ENCODE assay signal across 21 cellular contexts in genomic region chr9:99466104-99466503, GRCh38.
"Had no signal": no experiment of that assay in that cellular context is flagged by ENCODE, and none has a peak within 500 bp of the region (broad histone marks: within the 10 kb centered on the region; RNA-seq: fewer than 3 reads in every experiment).

No MANE protein-coding gene starts in this region.

- H3K27me3 ChIP-seq: cardiac muscle cell, dorsolateral prefrontal cortex, gastroesophageal sphincter, right atrium auricular region, suprapubic skin had no signal

- H3K27ac ChIP-seq: cardiac muscle cell, dorsolateral prefrontal cortex, lower lobe of right lung, skin epidermis, suprapubic skin, WERI-Rb-1 had no signal

- H3K4me1 Mint-ChIP-seq: activated CD4-positive, alpha-beta T cell treated with anti-CD3 and anti-CD28 coated beads for 36 hours; activated CD8-positive, alpha-beta memory T cell treated with anti-CD3 and anti-CD28 coated beads, Interleukin-2, amount 10 ng/mL, durations not matched to agents 7 days and 5 days; naive thymus-derived CD4-positive, alpha-beta T cell; T-helper 17 cell had no signal

- ATAC-seq: activated CD4-positive, alpha-beta T cell treated with anti-CD3 and anti-CD28 coated beads for 36 hours; activated CD8-positive, alpha-beta memory T cell treated with anti-CD3 and anti-CD28 coated beads, Interleukin-2, amount 10 ng/mL, durations not matched to agents 7 days and 5 days; gastroesophageal sphincter; lower lobe of right lung; naive thymus-derived CD4-positive, alpha-beta T cell; stimulated activated naive CD8-positive, alpha-beta T cell treated with anti-CD3 and anti-CD28 coated beads, Interleukin-15, Interleukin-2, amounts not matched to agents 100 U/mL and 50 U/mL, for 24 hours; T-helper 17 cell had no signal

- H3K4me3 Mint-ChIP-seq: activated CD4-positive, alpha-beta memory T cell treated with anti-CD3 and anti-CD28 coated beads for 36 hours; activated CD4-positive, alpha-beta T cell treated with anti-CD3 and anti-CD28 coated beads for 36 hours; activated CD8-positive, alpha-beta memory T cell treated with anti-CD3 and anti-CD28 coated beads, Interleukin-2, amount 10 ng/mL, durations not matched to agents 7 days and 5 days; naive thymus-derived CD4-positive, alpha-beta T cell; T-helper 17 cell had no signal

- H3K4me1 ChIP-seq: lower lobe of right lung, suprapubic skin had no signal

- H3K36me3 Mint-ChIP-seq: activated CD4-positive, alpha-beta memory T cell treated with anti-CD3 and anti-CD28 coated beads for 36 hours; naive thymus-derived CD4-positive, alpha-beta T cell had no signal

- H3K36me3 ChIP-seq: cardiac muscle cell, gastroesophageal sphincter, lower lobe of right lung, right atrium auricular region, suprapubic skin, WERI-Rb-1 had no signal

- DNase-seq: activated CD4-positive, alpha-beta memory T cell treated with anti-CD3 and anti-CD28 coated beads for 36 hours; activated CD4-positive, alpha-beta T cell treated with anti-CD3 and anti-CD28 coated beads for 36 hours; activated CD8-positive, alpha-beta memory T cell treated with anti-CD3 and anti-CD28 coated beads, Interleukin-2, amount 10 ng/mL, durations not matched to agents 7 days and 5 days; activated effector memory CD4-positive, alpha-beta T cell treated with Interleukin-2 at 50 U/mL for 16 hours; activated naive CD4-positive, alpha-beta T cell treated with anti-CD3 and anti-CD28 coated beads, Interleukin-2, amount 50 U/mL, for 16 hours; activated T-cell treated with anti-CD3 and anti-CD28 coated beads, Interleukin-2, amount 50 U/mL, for 1 hour; erythroblast; left cardiac atrium; lower lobe of right lung; naive thymus-derived CD4-positive, alpha-beta T cell; stimulated activated CD4-positive, alpha-beta T cell treated with anti-CD3 and anti-CD28 coated beads, Interleukin-15, amount 100 ng/mL, for 24 hours; stimulated activated CD4-positive, alpha-beta T cell treated with anti-CD3 and anti-CD28 coated beads, Interleukin-4, amount 100 ng/mL, for 24 hours; stimulated activated naive CD8-positive, alpha-beta T cell treated with anti-CD3 and anti-CD28 coated beads, Interleukin-15, Interleukin-2, amounts not matched to agents 100 U/mL and 50 U/mL, for 24 hours; T-helper 17 cell; WERI-Rb-1 had no signal

- H3K9me3 Mint-ChIP-seq: activated CD4-positive, alpha-beta memory T cell treated with anti-CD3 and anti-CD28 coated beads for 36 hours had no signal

- H3K4me3 ChIP-seq: cardiac muscle cell, dorsolateral prefrontal cortex, gastroesophageal sphincter, lower lobe of right lung, right atrium auricular region, skin epidermis, suprapubic skin had no signal

- H3K27ac Mint-ChIP-seq: activated CD4-positive, alpha-beta memory T cell treated with anti-CD3 and anti-CD28 coated beads for 36 hours; activated CD4-positive, alpha-beta T cell treated with anti-CD3 and anti-CD28 coated beads for 36 hours; activated CD8-positive, alpha-beta memory T cell treated with anti-CD3 and anti-CD28 coated beads, Interleukin-2, amount 10 ng/mL, durations not matched to agents 7 days and 5 days; naive thymus-derived CD4-positive, alpha-beta T cell; T-helper 17 cell had no signal

- H3K9me3 ChIP-seq: gastroesophageal sphincter, lower lobe of right lung, right atrium auricular region, suprapubic skin had no signal
